ENCODE assay signal across 8 cellular contexts in the genomic region with DNA sequence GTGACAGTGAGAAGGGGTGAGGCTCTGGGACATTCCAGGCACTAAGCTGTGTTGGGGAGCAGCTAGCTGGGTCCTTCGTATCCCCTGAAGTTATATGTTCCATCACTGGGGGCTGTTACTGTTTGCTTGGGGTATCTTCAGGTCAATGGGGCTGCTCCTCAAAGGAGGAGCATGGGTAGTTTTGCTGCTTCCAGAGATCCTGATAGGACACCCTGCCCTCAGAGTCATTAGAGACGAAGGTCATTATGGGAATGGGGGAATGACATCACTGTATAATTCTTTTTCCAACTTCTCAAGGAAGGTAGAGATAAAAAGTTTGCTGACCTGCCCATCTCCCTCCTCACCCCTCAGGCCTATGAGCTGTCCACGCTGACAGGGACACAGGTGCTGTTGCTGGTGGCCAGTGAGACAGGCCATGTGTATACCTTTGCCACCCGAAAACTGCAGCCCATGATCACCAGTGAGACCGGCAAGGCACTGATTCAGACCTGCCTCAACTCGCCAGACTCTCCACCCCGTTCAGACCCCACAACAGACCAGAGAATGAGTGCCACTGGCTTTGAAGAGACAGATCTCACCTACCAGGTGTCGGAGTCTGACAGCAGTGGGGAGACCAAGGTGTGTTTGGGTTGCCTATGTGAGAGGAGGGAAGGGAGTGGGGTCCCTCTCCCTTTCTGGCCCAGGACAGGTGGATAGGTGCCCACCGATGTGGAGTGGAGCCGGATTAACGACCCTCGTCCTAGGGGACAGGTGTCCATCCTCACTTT. TPM values are rescaled to one million over a fixed set of nuclear protein-coding genes. Genes with fewer than 3 reads are reported as not detected.
DNase-seq lines count a peak whose midpoint lies in the region; ATAC-seq and TF ChIP-seq lines count a peak whose summit lies in the region.

No MANE protein-coding gene starts in this region.

- H3K9me3 ChIP-seq in H9 (ENCODE audit: control insufficient read depth, low read depth, low read length) (no peaks in the 10 kb centered on the region), spleen (no peaks in the 10 kb centered on the region)

- peaks cover 6% of the 10 kb centered on the region for H3K27me3 Mint-ChIP-seq in H9 (ENCODE audit: low read depth)
- peaks cover 12% of the 10 kb centered on the region for H3K27me3 Mint-ChIP-seq in WTC11 (ENCODE audit: low read depth)

- no peak for DNase-seq in H9
- DNase-seq in WTC11 (ENCODE audit: low spot score) = no peak
- peak in 1 of 2 donors; percentile 22 for DNase-seq in foreskin fibroblast
- no peak for DNase-seq in spleen
- DNase-seq in stimulated activated CD4-positive, alpha-beta T cell treated with anti-CD3 and anti-CD28 coated beads, Interleukin-4, amount 100 ng/mL, for 24 hours = no peak
- no peak for DNase-seq in NCI-H2171 treated with DMSO at 0.1 percent for 48 hours (lab: John Stamatoyannopoulos, UW)

- H3K9me3 Mint-ChIP-seq in H9 (peaks cover 0 to 3% of the 10 kb centered on the region in 2 experiments; a peak in 2 of 5 replicates), WTC11 (no peaks in the 10 kb centered on the region)

- H3K27ac ChIP-seq in H9 (ENCODE audit: insufficient read length, low read depth, low read length) (no peak overlapping the region), spleen (peak overlapping the region; percentile 88 to 99 (median 98))

- H3K79me1 ChIP-seq in H9 (ENCODE audit: insufficient read depth, low read depth, low read length, poor library complexity, severe bottlenecking) = peaks cover 4% of the 10 kb centered on the region

- H3K14ac ChIP-seq in H9 (ENCODE audit: insufficient read depth, low read length) = peak overlapping the region; percentile 93; the same call in 1 of the 2 replicates

- peak overlapping the region; percentile 3 for H2BK12ac ChIP-seq in H9 (ENCODE audit: insufficient read length, low read depth, low read length)

- no peak overlapping the region for H4K5ac ChIP-seq in H9 (ENCODE audit: insufficient read length, low read depth, low read length)

- no peak overlapping the region for H2BK20ac ChIP-seq in H9 (ENCODE audit: low read depth, low read length, poor library complexity, severe bottlenecking)

- H3K79me2 ChIP-seq in H9 (ENCODE audit: insufficient read depth, low read length) = peaks cover 2% of the 10 kb centered on the region; the same call in 1 of the 2 replicates

- H3K4me1 Mint-ChIP-seq in H9 (peaks cover 31 to 32% of the 10 kb centered on the region in 2 experiments), WTC11 (peaks cover 33% of the 10 kb centered on the region)

- H3K18ac ChIP-seq in H9 (ENCODE audit: insufficient read length, low read depth, low read length) = peak overlapping the region; percentile 87

- H3K23me2 ChIP-seq in H9 (ENCODE audit: insufficient read length, low read depth, low read length, poor library complexity, severe bottlenecking) = peaks cover 23% of the 10 kb centered on the region

- H3K4me3 Mint-ChIP-seq in H9 = peak overlapping the region; percentile 99 to 100
- peak overlapping the region; percentile 94 for H3K4me3 Mint-ChIP-seq in WTC11

- H3K23ac ChIP-seq in H9 (ENCODE audit: insufficient read length, low read depth, low read length) = no peak overlapping the region

- peak overlapping the region; percentile 27; the same call in 1 of the 2 replicates for H3K4ac ChIP-seq in H9 (ENCODE audit: low read depth, low read length)

- peaks cover 4% of the 10 kb centered on the region; the same call in 1 of the 2 replicates for H3K4me1 ChIP-seq in H9 (ENCODE audit: insufficient read depth, low read length)
- peaks cover 32 to 61% (median 51%) of the 10 kb centered on the region in 6 donors for H3K4me1 ChIP-seq in spleen

- H3K36me3 ChIP-seq in spleen = peaks cover 4 to 39% (median 36%) of the 10 kb centered on the region in 6 donors

- peak overlapping the region; percentile 79 to 98 for H3K4me3 ChIP-seq in foreskin fibroblast (ENCODE audit: low read depth in 1 of 2, low read length in 2 of 2)
- peak overlapping the region in 7 of 8 donors; percentile 53 to 96 (median 79) for H3K4me3 ChIP-seq in spleen

- H3K56ac ChIP-seq in H9 (ENCODE audit: insufficient read length, low read depth, low read length) = no peak overlapping the region

- no peak overlapping the region for H2BK15ac ChIP-seq in H9 (ENCODE audit: low read depth, low read length)

- no peak overlapping the region for H2AFZ ChIP-seq in H9 (ENCODE audit: low read length)

- no peak for ATAC-seq in WTC11
- ATAC-seq in HG02938 (IDR thresholded peaks at IDR 0.05; ENCODE audit: unreplicated experiment) = no peak
- no peak for ATAC-seq in GM21515 (IDR thresholded peaks at IDR 0.05; ENCODE audit: unreplicated experiment)

- H4K20me1 ChIP-seq in H9 (ENCODE audit: control insufficient read depth, insufficient read depth, insufficient read length) = no peaks in the 10 kb centered on the region

- no CpG with 5 or more reads among the region's 12 CpGs for WGBS in H9 (ENCODE audit: extremely low coverage, insufficient read length, low lambda C conversion rate)
- WGBS in spleen, 5 donors = 47 to 80% (median 68%) methylated on average over 9 to 12 of the region's 12 CpGs

- no peak overlapping the region for H2AK5ac ChIP-seq in H9 (ENCODE audit: insufficient read length, low read length)

- H3K36me3 Mint-ChIP-seq in H9 (ENCODE audit: insufficient read depth in 1 of 3, low read depth in 3 of 3) = peaks cover 32 to 48% (median 47%) of the 10 kb centered on the region in 3 experiments
- peaks cover 31% of the 10 kb centered on the region for H3K36me3 Mint-ChIP-seq in WTC11

- peak overlapping the region; percentile 79 for H3K4me2 ChIP-seq in H9 (ENCODE audit: insufficient read depth, insufficient read length, low read length)

- no peak overlapping the region for H2BK120ac ChIP-seq in H9 (ENCODE audit: low read depth, low read length, poor library complexity, severe bottlenecking)

- no peak overlapping the region for H3K9ac ChIP-seq in H9 (ENCODE audit: extremely low read depth, insufficient read length, low read length)

- POLR2A ChIA-PET in WTC11 (lab: Charles Lee) = interaction anchor here (1.0 to 4.1 kb wide), 8 partner anchors 7 to 244 kb away, joined by 3 to 29 read pairs (median 6); partner anchors contain the start of genes CNPY3, CUL9, DNPH1 and KLC4

- no peak overlapping the region for H3T11ph ChIP-seq in H9 (ENCODE audit: low read length)

- no peak overlapping the region for H4K91ac ChIP-seq in H9 (ENCODE audit: insufficient read length, low read depth, low read length)

- H3K27me3 ChIP-seq in H9 (ENCODE audit: insufficient read depth, low read length) (no peaks in the 10 kb centered on the region), spleen (replicated peaks in 1 of 7) (no peaks in the 10 kb centered on the region)

- no peak for TF ChIP-seq POLR2A in spleen (IDR thresholded peaks at IDR 0.05)

- TF ChIP-seq CTCF in H9 (conservative IDR thresholded peaks at IDR 0.05) = no peak
- no peak for TF ChIP-seq CTCF in WTC11 (IDR thresholded peaks at IDR 0.05)
- no peak for TF ChIP-seq CTCF in foreskin fibroblast (IDR thresholded peaks at IDR 0.05; ENCODE audit: low read depth, low read length)
- TF ChIP-seq CTCF in spleen (IDR thresholded peaks at IDR 0.05 in 8 of 11, conservative IDR thresholded peaks at IDR 0.05 in 3 of 11) = no peak

- CTCF ChIA-PET in WTC11 (lab: Charles Lee) = interaction anchor here (1.0 to 2.2 kb wide), 10 partner anchors 30 to 245 kb away, joined by 3 to 16 read pairs (median 4); partner anchors contain the start of genes CNPY3, DNPH1, KLHDC3 and PTK7

- peak overlapping the region in 2 of 3 experiments; percentile 28 to 94; a peak in 4 of 7 replicates for H3K27ac Mint-ChIP-seq in H9
- peak overlapping the region; percentile 62; the same call in 1 of the 2 replicates for H3K27ac Mint-ChIP-seq in WTC11

- intact Hi-C loops in spleen (cut with DNase I; ENCODE audit: low total_unique reads) = no loop called here

- H4K8ac ChIP-seq in H9 (replicated peaks; ENCODE audit: insufficient read length, low read depth, low read length) = no peak overlapping the region

- H2BK5ac ChIP-seq in H9 (ENCODE audit: insufficient read length, low read length) = no peak overlapping the region

TF ChIP-seq in WTC11, 78 proteins besides CTCF, POLR2A, EP300 and RAD21 (continues in another document):
- TF ChIP-seq, protein P1, sequence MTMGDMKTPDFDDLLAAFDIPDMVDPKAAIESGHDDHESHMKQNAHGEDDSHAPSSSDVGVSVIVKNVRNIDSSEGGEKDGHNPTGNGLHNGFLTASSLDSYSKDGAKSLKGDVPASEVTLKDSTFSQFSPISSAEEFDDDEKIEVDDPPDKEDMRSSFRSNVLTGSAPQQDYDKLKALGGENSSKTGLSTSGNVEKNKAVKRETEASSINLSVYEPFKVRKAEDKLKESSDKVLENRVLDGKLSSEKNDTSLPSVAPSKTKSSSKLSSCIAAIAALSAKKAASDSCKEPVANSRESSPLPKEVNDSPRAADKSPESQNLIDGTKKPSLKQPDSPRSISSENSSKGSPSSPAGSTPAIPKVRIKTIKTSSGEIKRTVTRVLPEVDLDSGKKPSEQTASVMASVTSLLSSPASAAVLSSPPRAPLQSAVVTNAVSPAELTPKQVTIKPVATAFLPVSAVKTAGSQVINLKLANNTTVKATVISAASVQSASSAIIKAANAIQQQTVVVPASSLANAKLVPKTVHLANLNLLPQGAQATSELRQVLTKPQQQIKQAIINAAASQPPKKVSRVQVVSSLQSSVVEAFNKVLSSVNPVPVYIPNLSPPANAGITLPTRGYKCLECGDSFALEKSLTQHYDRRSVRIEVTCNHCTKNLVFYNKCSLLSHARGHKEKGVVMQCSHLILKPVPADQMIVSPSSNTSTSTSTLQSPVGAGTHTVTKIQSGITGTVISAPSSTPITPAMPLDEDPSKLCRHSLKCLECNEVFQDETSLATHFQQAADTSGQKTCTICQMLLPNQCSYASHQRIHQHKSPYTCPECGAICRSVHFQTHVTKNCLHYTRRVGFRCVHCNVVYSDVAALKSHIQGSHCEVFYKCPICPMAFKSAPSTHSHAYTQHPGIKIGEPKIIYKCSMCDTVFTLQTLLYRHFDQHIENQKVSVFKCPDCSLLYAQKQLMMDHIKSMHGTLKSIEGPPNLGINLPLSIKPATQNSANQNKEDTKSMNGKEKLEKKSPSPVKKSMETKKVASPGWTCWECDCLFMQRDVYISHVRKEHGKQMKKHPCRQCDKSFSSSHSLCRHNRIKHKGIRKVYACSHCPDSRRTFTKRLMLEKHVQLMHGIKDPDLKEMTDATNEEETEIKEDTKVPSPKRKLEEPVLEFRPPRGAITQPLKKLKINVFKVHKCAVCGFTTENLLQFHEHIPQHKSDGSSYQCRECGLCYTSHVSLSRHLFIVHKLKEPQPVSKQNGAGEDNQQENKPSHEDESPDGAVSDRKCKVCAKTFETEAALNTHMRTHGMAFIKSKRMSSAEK (CRISPR knock-in tag; IDR thresholded peaks at IDR 0.05; ENCODE audit: borderline replicate concordance) = 0 out of 2 replicates have a peak, but pooled peaks have one; percentile 42

RNA-seq across cellular contexts. Expression of gene SRF, which starts 2.6 kb away (rescaled TPM):
- 57.5 and 59.7 TPM in 2 replicates for total RNA-seq in H9 (2021)
- 43.9 to 46.2 TPM (median 45.3 TPM) in 3 replicates for total RNA-seq in WTC11 (2021)
- total RNA-seq in spleen = 10 to 100 TPM; 23.5 to 45.6 (median 29.6) TPM
- polyA plus RNA-seq in spleen = 10 to 100 TPM; 11.6 to 25.3 (median 14.3) TPM

RNA-seq across cellular contexts. Expression of gene CUL9, which starts 8.3 kb away (rescaled TPM):
- total RNA-seq in H9 (2021) = 15.2 and 15.5 TPM in 2 replicates
- total RNA-seq in WTC11 (2021) = 15.2 to 20.5 TPM (median 19.2 TPM) in 3 replicates
- total RNA-seq in spleen = 10 to 100 TPM; 54.0 to 81.5 (median 68.5) TPM
- 100 to 1,000 TPM in 2 of 3 donors, 10 to 100 TPM in 1; 50.4 to 145 (median 113) TPM for polyA plus RNA-seq in spleen

RNA-seq across cellular contexts. Expression of gene DNPH1, which starts 55.6 kb away (rescaled TPM):
- total RNA-seq in H9 (2021) (47.0 and 56.2 TPM in 2 replicates), WTC11 (2021) (48.4 to 56.4 TPM (median 55.4 TPM) in 3 replicates), spleen (10 to 100 TPM; 33.2 to 94.8 (median 54.0) TPM)
- 100 to 1,000 TPM; 126 to 201 (median 153) TPM for polyA plus RNA-seq in spleen
